Comparison of ENCODE assay signal across 8 cellular contexts in genomic region chr10:79178614-79179403, GRCh38.
A peak's percentile ranks its signal among the peaks of the same experiment; 100 is the strongest.
DNase-seq lines count a peak whose midpoint lies in the region; ATAC-seq and TF ChIP-seq lines count a peak whose summit lies in the region.

No MANE protein-coding gene starts in this region.

- H3K4me3 Mint-ChIP-seq in nephron, result peak overlapping the region; percentile 43 to 62 (median 50)

- ATAC-seq in GM21786 (IDR thresholded peaks at IDR 0.05; ENCODE audit: unreplicated experiment) (no peak), HG03045 (IDR thresholded peaks at IDR 0.05; ENCODE audit: unreplicated experiment) (no peak), HG03439 (IDR thresholded peaks at IDR 0.05; ENCODE audit: unreplicated experiment) (no peak)

- in situ Hi-C loops in Caki2 (cut with HindIII; ENCODE audit: low pct_unique_long_range_greater_than_20kb, low sequenced_read_pairs), result no loop called here

- no peaks in the 10 kb centered on the region for H3K36me3 ChIP-seq in ectodermal cell (ENCODE audit: control insufficient read depth, insufficient read depth, low read length)

- H3K27me3 ChIP-seq in ectodermal cell (ENCODE audit: control insufficient read depth, insufficient read depth, low read length, poor library complexity, severe bottlenecking), result no peaks in the 10 kb centered on the region

- H3K36me3 Mint-ChIP-seq in nephron (ENCODE audit: low read depth), result peaks cover 7% of the 10 kb centered on the region

- DNase-seq in Caki2 (ENCODE audit: low read depth) (peak; percentile 93), NCI-H1105 treated with DMSO at 0.1 percent for 48 hours (lab: John Stamatoyannopoulos, UW) (peak; percentile 56), GM20000 (ENCODE audit: low spot score) (no peak)

- peaks cover 5% of the 10 kb centered on the region for H3K27me3 Mint-ChIP-seq in nephron (ENCODE audit: low read depth)

- peak overlapping the region; percentile 9 for H3K4me3 ChIP-seq in ectodermal cell (ENCODE audit: insufficient read depth, low read depth, low read length)

- no peak for TF ChIP-seq CTCF in nephron (IDR thresholded peaks at IDR 0.05; ENCODE audit: unreplicated experiment in 3 of 3)
- TF ChIP-seq CTCF in GM20000 (IDR thresholded peaks at IDR 0.05; ENCODE audit: extremely low read depth, missing control alignments), result no peak

- peak overlapping the region; percentile 67 for H3K27ac ChIP-seq in ectodermal cell (ENCODE audit: insufficient read depth, low read depth, low read length, poor library complexity, severe bottlenecking)

- H3K27ac Mint-ChIP-seq in nephron, result peak overlapping the region; percentile 94 to 96 (median 96)

- no peaks in the 10 kb centered on the region for H3K9me3 Mint-ChIP-seq in nephron

- peaks cover 88% of the 10 kb centered on the region for H3K4me1 Mint-ChIP-seq in nephron

- 35 to 41% methylated on average over 8 to 9 of the region's 9 CpGs for WGBS in ectodermal cell, 2 experiments

- peaks cover 72% of the 10 kb centered on the region for H3K4me1 ChIP-seq in ectodermal cell (ENCODE audit: control insufficient read depth, insufficient read depth, low read length)

- no peaks in the 10 kb centered on the region for H3K9me3 ChIP-seq in ectodermal cell (ENCODE audit: control insufficient read depth, low read length)
